Comparison of ENCODE assay signal across 18 cellular contexts in the genomic region with DNA sequence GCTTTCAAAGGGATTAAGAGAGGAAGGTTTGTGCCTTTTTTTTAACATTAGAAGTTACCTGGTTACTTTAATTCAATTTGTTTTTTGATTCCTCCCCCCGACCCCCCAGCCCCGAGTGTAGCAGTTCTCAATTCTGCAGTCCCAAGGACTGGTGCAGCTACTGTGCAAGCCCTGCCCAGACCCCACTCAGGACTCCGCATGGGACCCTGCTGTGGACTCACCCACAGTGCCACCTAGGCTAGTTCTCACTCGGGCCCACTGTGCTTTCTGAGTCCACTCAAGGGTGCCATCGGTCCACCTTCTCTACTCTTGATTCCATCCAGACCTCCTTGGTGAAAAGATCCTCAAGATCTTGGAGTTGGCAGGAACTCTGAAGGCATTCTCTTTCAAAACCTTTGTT.
A peak's percentile ranks its signal among the peaks of the same experiment; 100 is the strongest.
DNase-seq lines count a peak whose midpoint lies in the region; ATAC-seq and TF ChIP-seq lines count a peak whose summit lies in the region.
"Had no signal": no experiment of that assay in that cellular context is flagged by ENCODE, and none has a peak within 500 bp of the region (broad histone marks: within the 10 kb centered on the region; RNA-seq: fewer than 3 reads in every experiment).

No MANE protein-coding gene starts in this region.

- no peak for DNase-seq in activated T-cell treated with anti-CD3 and anti-CD28 coated beads, Interleukin-2, amount 50 U/mL, for 72 hours
- no peak for DNase-seq in activated T-cell treated with anti-CD3 and anti-CD28 coated beads, Interleukin-2, amount 50 U/mL, for 4 hours
- no peak for DNase-seq in CD4-positive, alpha-beta memory T cell
- DNase-seq in effector memory CD8-positive, alpha-beta T cell, result no peak
- DNase-seq in stimulated activated effector memory CD8-positive, alpha-beta T cell treated with anti-CD3 and anti-CD28 coated beads, Interleukin-12 subunit alpha, Interleukin-12 subunit beta, amount 100 ng/mL, for 72 hours (ENCODE audit: low spot score in 2 of 2), result no peak
- DNase-seq in amniotic stem cell (lab: John Stamatoyannopoulos, UW) (no peak), NCI-H2107 treated with DMSO at 0.1 percent for 48 hours (lab: John Stamatoyannopoulos, UW; ENCODE audit: unreplicated experiment) (no peak), upper lobe of left lung (no peak)
- DNase-seq: COR-L47, GF-D8, NCI-H1417, NCI-H1930, NCI-H2171 treated with DMSO at 0.1 percent for 48 hours, NCI-H748 treated with DMSO at 0.1 percent for 48 hours, PC-3 had no signal

- H3K36me3 ChIP-seq in CD4-positive, alpha-beta memory T cell (ENCODE audit: insufficient read depth, low read length), result peaks cover 65% of the 10 kb centered on the region
- H3K36me3 ChIP-seq in upper lobe of left lung, result peaks cover 0 to 52% (median 22%) of the 10 kb centered on the region in 4 donors

- peaks cover 42% of the 10 kb centered on the region for H3K4me1 Mint-ChIP-seq in activated T-cell treated with anti-CD3 and anti-CD28 coated beads, Interleukin-2, amount 50 U/mL, for 72 hours (ENCODE audit: low read depth)
- H3K4me1 Mint-ChIP-seq in activated T-cell treated with anti-CD3 and anti-CD28 coated beads, Interleukin-2, amount 50 U/mL, for 4 hours (ENCODE audit: low read depth), result peaks cover 35% of the 10 kb centered on the region
- H3K4me1 Mint-ChIP-seq in CD4-positive, alpha-beta memory T cell, result peaks cover 24 to 65% (median 33%) of the 10 kb centered on the region in 4 donors
- peaks cover 37 to 38% of the 10 kb centered on the region in 2 donors for H3K4me1 Mint-ChIP-seq in effector memory CD8-positive, alpha-beta T cell (ENCODE audit: low read depth in 2 of 2)
- peaks cover 50% of the 10 kb centered on the region for H3K4me1 Mint-ChIP-seq in stimulated activated effector memory CD8-positive, alpha-beta T cell treated with anti-CD3 and anti-CD28 coated beads, Interleukin-12 subunit alpha, Interleukin-12 subunit beta, amount 100 ng/mL, for 72 hours

- no peaks in the 10 kb centered on the region for H3K9me3 Mint-ChIP-seq in activated T-cell treated with anti-CD3 and anti-CD28 coated beads, Interleukin-2, amount 50 U/mL, for 72 hours
- no peaks in the 10 kb centered on the region for H3K9me3 Mint-ChIP-seq in activated T-cell treated with anti-CD3 and anti-CD28 coated beads, Interleukin-2, amount 50 U/mL, for 4 hours
- H3K9me3 Mint-ChIP-seq in CD4-positive, alpha-beta memory T cell, result no peaks in the 10 kb centered on the region
- H3K9me3 Mint-ChIP-seq in effector memory CD8-positive, alpha-beta T cell, result no peaks in the 10 kb centered on the region
- no peaks in the 10 kb centered on the region for H3K9me3 Mint-ChIP-seq in stimulated activated effector memory CD8-positive, alpha-beta T cell treated with anti-CD3 and anti-CD28 coated beads, Interleukin-12 subunit alpha, Interleukin-12 subunit beta, amount 100 ng/mL, for 72 hours

- POLR2A ChIA-PET in CD4-positive, alpha-beta memory T cell (lab: Charles Lee; ENCODE audit: partially characterized antibody), result interaction anchor here (1.4 kb wide), 1 partner anchor 129 kb away, joined by 3 read pairs; no protein-coding TSS in a partner anchor

- no peak for ATAC-seq in activated T-cell treated with anti-CD3 and anti-CD28 coated beads, Interleukin-2, amount 50 U/mL, for 72 hours (replicated peaks in 1 of 2)
- ATAC-seq in activated T-cell treated with anti-CD3 and anti-CD28 coated beads, Interleukin-2, amount 50 U/mL, for 4 hours, result no peak
- no peak for ATAC-seq in effector memory CD8-positive, alpha-beta T cell (replicated peaks)
- no peak for ATAC-seq in stimulated activated effector memory CD8-positive, alpha-beta T cell treated with anti-CD3 and anti-CD28 coated beads, Interleukin-12 subunit alpha, Interleukin-12 subunit beta, amount 100 ng/mL, for 72 hours
- ATAC-seq in upper lobe of left lung (ENCODE audit: low FRiP score in 2 of 2), result no peak
- ATAC-seq: K562, PC-3 had no signal

- 94 to 97% methylated on average over 5 of the region's 5 CpGs for WGBS in upper lobe of left lung, 2 donors

- no peak overlapping the region for H3K27ac ChIP-seq in CD4-positive, alpha-beta memory T cell (ENCODE audit: low read depth, low read length)
- no peak overlapping the region for H3K27ac ChIP-seq in upper lobe of left lung
- H3K27ac ChIP-seq: BLaER1 treated with 17β-estradiol and CSF1 and Interleukin-3, amounts not matched to agents 10 nM and 100 nM; RWPE1 had no signal

- H3K36me3 Mint-ChIP-seq in activated T-cell treated with anti-CD3 and anti-CD28 coated beads, Interleukin-2, amount 50 U/mL, for 72 hours (ENCODE audit: insufficient read depth in 2 of 2), result peaks cover 7 to 32% of the 10 kb centered on the region in 2 donors
- peaks cover 47% of the 10 kb centered on the region for H3K36me3 Mint-ChIP-seq in activated T-cell treated with anti-CD3 and anti-CD28 coated beads, Interleukin-2, amount 50 U/mL, for 4 hours (ENCODE audit: insufficient read depth)
- peaks cover 44 to 69% of the 10 kb centered on the region in 2 donors for H3K36me3 Mint-ChIP-seq in CD4-positive, alpha-beta memory T cell
- H3K36me3 Mint-ChIP-seq in effector memory CD8-positive, alpha-beta T cell (ENCODE audit: insufficient read depth), result peaks cover 50% of the 10 kb centered on the region
- peaks cover 65% of the 10 kb centered on the region for H3K36me3 Mint-ChIP-seq in stimulated activated effector memory CD8-positive, alpha-beta T cell treated with anti-CD3 and anti-CD28 coated beads, Interleukin-12 subunit alpha, Interleukin-12 subunit beta, amount 100 ng/mL, for 72 hours

- H3K27me3 Mint-ChIP-seq in activated T-cell treated with anti-CD3 and anti-CD28 coated beads, Interleukin-2, amount 50 U/mL, for 72 hours (ENCODE audit: low read depth), result no peaks in the 10 kb centered on the region
- no peaks in the 10 kb centered on the region for H3K27me3 Mint-ChIP-seq in activated T-cell treated with anti-CD3 and anti-CD28 coated beads, Interleukin-2, amount 50 U/mL, for 4 hours (ENCODE audit: low read depth)
- no peaks in the 10 kb centered on the region for H3K27me3 Mint-ChIP-seq in CD4-positive, alpha-beta memory T cell
- H3K27me3 Mint-ChIP-seq in effector memory CD8-positive, alpha-beta T cell, result no peaks in the 10 kb centered on the region

- no peak overlapping the region for H3K4me3 ChIP-seq in CD4-positive, alpha-beta memory T cell (ENCODE audit: low read length in 2 of 2)
- H3K4me3 ChIP-seq in upper lobe of left lung, result no peak overlapping the region
- H3K4me3 ChIP-seq: BLaER1 treated with 17β-estradiol and CSF1 and Interleukin-3, amounts not matched to agents 10 nM and 100 nM; K562 had no signal

- H3K27ac Mint-ChIP-seq in activated T-cell treated with anti-CD3 and anti-CD28 coated beads, Interleukin-2, amount 50 U/mL, for 72 hours, result peak overlapping the region; percentile 2
- H3K27ac Mint-ChIP-seq in CD4-positive, alpha-beta memory T cell, result peak overlapping the region in 4 of 7 donors; percentile 37 to 84 (median 58)
- H3K27ac Mint-ChIP-seq in effector memory CD8-positive, alpha-beta T cell, result peak overlapping the region; percentile 9 to 79
- peak overlapping the region; percentile 18 for H3K27ac Mint-ChIP-seq in stimulated activated effector memory CD8-positive, alpha-beta T cell treated with anti-CD3 and anti-CD28 coated beads, Interleukin-12 subunit alpha, Interleukin-12 subunit beta, amount 100 ng/mL, for 72 hours

- TF ChIP-seq POLR2A in upper lobe of left lung (IDR thresholded peaks at IDR 0.05), result no peak

- CTCF ChIA-PET in CD4-positive, alpha-beta memory T cell (lab: Charles Lee; ENCODE audit: partially characterized antibody), result interaction anchor here (0.9 kb wide), 1 partner anchor 62 kb away, joined by 3 read pairs; no protein-coding TSS in a partner anchor

- TF ChIP-seq CTCF in upper lobe of left lung (IDR thresholded peaks at IDR 0.05), result no peak

- H3K4me1 ChIP-seq in CD4-positive, alpha-beta memory T cell (ENCODE audit: insufficient read depth, low read length), result peaks cover 28% of the 10 kb centered on the region
- H3K4me1 ChIP-seq in upper lobe of left lung, result peaks cover 0 to 5% (median 0%) of the 10 kb centered on the region in 4 donors

- no peak for TF ChIP-seq EP300 in upper lobe of left lung (IDR thresholded peaks at IDR 0.05)

- H3K4me3 Mint-ChIP-seq in activated T-cell treated with anti-CD3 and anti-CD28 coated beads, Interleukin-2, amount 50 U/mL, for 72 hours, result no peak overlapping the region
- no peak overlapping the region for H3K4me3 Mint-ChIP-seq in activated T-cell treated with anti-CD3 and anti-CD28 coated beads, Interleukin-2, amount 50 U/mL, for 4 hours
- H3K4me3 Mint-ChIP-seq in CD4-positive, alpha-beta memory T cell, result no peak overlapping the region
- no peak overlapping the region for H3K4me3 Mint-ChIP-seq in effector memory CD8-positive, alpha-beta T cell
- no peak overlapping the region for H3K4me3 Mint-ChIP-seq in stimulated activated effector memory CD8-positive, alpha-beta T cell treated with anti-CD3 and anti-CD28 coated beads, Interleukin-12 subunit alpha, Interleukin-12 subunit beta, amount 100 ng/mL, for 72 hours

- intact Hi-C loops in CD4-positive, alpha-beta memory T cell (cut with micrococcal nuclease), result no loop called here

- no peaks in the 10 kb centered on the region for H3K9me3 ChIP-seq in CD4-positive, alpha-beta memory T cell (ENCODE audit: control insufficient read depth in 1 of 2, low read length in 2 of 2)
- no peaks in the 10 kb centered on the region for H3K9me3 ChIP-seq in upper lobe of left lung
- H3K9me3 ChIP-seq: BLaER1 treated with 17β-estradiol and CSF1 and Interleukin-3, amounts not matched to agents 10 nM and 100 nM had no signal

- H3K27me3 ChIP-seq in CD4-positive, alpha-beta memory T cell (ENCODE audit: insufficient read depth, low read length), result no peaks in the 10 kb centered on the region
- H3K27me3 ChIP-seq in upper lobe of left lung, result no peaks in the 10 kb centered on the region
- H3K27me3 ChIP-seq: BLaER1 treated with 17β-estradiol and CSF1 and Interleukin-3, amounts not matched to agents 10 nM and 100 nM had no signal

Comparison
In these comparisons a context has a peak if more than half of its experiments do, and no peak if none do; other contexts are left out.
1. H3K27ac Mint-ChIP-seq: peak in every context shown above with its lines; median percentile 58 in CD4-positive, alpha-beta memory T cell; 44 in effector memory CD8-positive, alpha-beta T cell; 18 in stimulated activated effector memory CD8-positive, alpha-beta T cell treated with anti-CD3 and anti-CD28 coated beads, Interleukin-12 subunit alpha, Interleukin-12 subunit beta, amount 100 ng/mL, for 72 hours; 2 in activated T-cell treated with anti-CD3 and anti-CD28 coated beads, Interleukin-2, amount 50 U/mL, for 72 hours.